ENCODE assay signal across 8 cellular contexts in the genomic region with DNA sequence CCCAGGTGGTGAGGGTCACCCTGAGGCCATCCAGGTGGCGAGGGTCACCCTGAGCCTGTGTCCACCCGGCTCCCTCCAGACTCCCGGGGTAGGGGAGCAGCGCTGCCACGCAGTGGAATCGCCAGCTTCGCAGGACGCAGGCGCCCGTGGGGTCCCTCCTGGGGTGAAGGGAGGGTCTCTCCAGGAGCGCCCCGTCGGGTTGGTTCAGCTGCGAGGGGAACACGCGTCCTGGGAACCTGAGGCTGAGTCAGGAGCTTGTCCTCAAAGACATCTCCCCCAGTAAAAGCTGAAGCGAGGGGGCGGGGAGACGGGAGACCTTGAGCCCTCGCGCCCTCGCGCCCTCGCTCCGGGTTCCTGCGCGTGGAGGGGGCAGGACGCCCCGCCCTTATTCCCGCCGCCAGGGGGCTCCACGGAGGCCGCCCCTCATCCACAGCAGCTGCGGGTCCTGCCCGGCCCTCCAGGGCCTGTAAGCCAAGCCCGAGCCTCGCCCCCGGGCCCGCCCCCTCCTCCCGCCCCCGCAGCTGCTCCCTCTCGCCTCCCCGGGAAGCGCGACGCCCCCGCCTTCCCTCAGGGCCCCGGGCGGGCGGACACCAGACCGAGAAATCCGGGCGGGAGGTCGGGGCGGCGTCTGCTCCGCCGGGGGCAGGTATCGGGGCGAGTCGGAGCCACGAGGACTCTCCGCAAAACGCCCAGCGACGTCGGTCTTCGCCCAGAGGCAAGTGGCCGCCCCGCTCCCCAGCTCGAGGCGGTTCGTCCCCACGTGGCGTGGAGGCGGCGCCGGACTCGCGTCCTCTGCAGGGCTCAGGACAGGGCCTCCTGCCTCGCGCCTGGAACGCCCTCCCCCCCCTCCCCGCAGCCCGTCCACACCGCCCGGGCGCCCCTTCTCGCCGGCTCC. TPM values are rescaled to one million over a fixed set of nuclear protein-coding genes. Genes with fewer than 3 reads are reported as not detected.
DNase-seq lines count a peak whose midpoint lies in the region; ATAC-seq and TF ChIP-seq lines count a peak whose summit lies in the region.
"Had no signal": no experiment of that assay in that cellular context is flagged by ENCODE, and none has a peak within 500 bp of the region (broad histone marks: within the 10 kb centered on the region; RNA-seq: fewer than 3 reads in every experiment).

No MANE protein-coding gene starts in this region.

- no peak for DNase-seq in GM12864 (ENCODE audit: low read depth)
- peak; percentile 53 for DNase-seq in activated B cell treated with CpG ODN at 0.5 μM for 24 hours
- peak; percentile 63 for DNase-seq in cardiac septum (ENCODE audit: low spot score)
- peak; percentile 21 for DNase-seq in retina
- DNase-seq in SW 1271 (lab: John Stamatoyannopoulos, UW), result no peak
- DNase-seq in GM10266 (ENCODE audit: extremely low spot score), result no peak
- DNase-seq: NCI-H1092 had no signal

- H3K36me3 Mint-ChIP-seq in activated B cell treated with CpG ODN at 0.5 μM for 24 hours (ENCODE audit: low read depth), result peaks cover 4% of the 10 kb centered on the region

- no peak overlapping the region for H3K4me3 ChIP-seq in GM12864 (ENCODE audit: low read depth, low read length)

- peaks cover 2% of the 10 kb centered on the region for H3K27me3 Mint-ChIP-seq in activated B cell treated with CpG ODN at 0.5 μM for 24 hours

- H3K4me3 Mint-ChIP-seq in activated B cell treated with CpG ODN at 0.5 μM for 24 hours, result peak overlapping the region; percentile 65

- intact Hi-C loops in activated B cell treated with CpG ODN at 0.5 μM for 24 hours (cut with micrococcal nuclease), result loop anchor here (1.0 to 5.0 kb wide), 2 partner anchors 21 to 34 kb away; no protein-coding TSS in a partner anchor
- intact Hi-C loops in cardiac septum (cut with DNase I), result no loop called here

- ATAC-seq in activated B cell treated with CpG ODN at 0.5 μM for 24 hours (ENCODE audit: low read depth) (peak; percentile 78), HG02623 (IDR thresholded peaks at IDR 0.05; ENCODE audit: unreplicated experiment) (no peak)

- CTCF ChIA-PET in activated B cell treated with CpG ODN at 0.5 μM for 24 hours (lab: Charles Lee), result interaction anchor here (0.6 to 4.0 kb wide), 6 partner anchors 11 to 52 kb away, joined by 3 to 20 read pairs (median 7); no protein-coding TSS in a partner anchor

- POLR2A ChIA-PET in activated B cell treated with CpG ODN at 0.5 μM for 24 hours (lab: Charles Lee), result interaction anchor here (1.0 to 3.1 kb wide), 12 partner anchors 9 to 52 kb away, joined by 3 to 25 read pairs (median 8); partner anchors contain the start of gene PIM3

- TF ChIP-seq CTCF in GM12864 (IDR thresholded peaks at IDR 0.05; ENCODE audit: low read depth, low read length, missing control alignments), result peak; percentile 36
- TF ChIP-seq CTCF in activated B cell treated with CpG ODN at 0.5 μM for 24 hours (IDR thresholded peaks at IDR 0.05), result no peak
- TF ChIP-seq CTCF in GM10266 (IDR thresholded peaks at IDR 0.05; ENCODE audit: control insufficient read depth, insufficient read depth, low read depth, missing control alignments), result no peak

- H3K27ac Mint-ChIP-seq in activated B cell treated with CpG ODN at 0.5 μM for 24 hours, result no peak overlapping the region

- peaks cover 13% of the 10 kb centered on the region for H3K4me1 Mint-ChIP-seq in activated B cell treated with CpG ODN at 0.5 μM for 24 hours

- peaks cover 15% of the 10 kb centered on the region for H3K9me3 Mint-ChIP-seq in activated B cell treated with CpG ODN at 0.5 μM for 24 hours

RNA-seq across cellular contexts. Expression of gene PIM3, which starts 22.8 kb away (rescaled TPM):
- total RNA-seq in activated B cell treated with CpG ODN at 0.5 μM for 24 hours (79.8 and 91.7 TPM in 2 replicates), cardiac septum (31.3 TPM)

RNA-seq across cellular contexts. Expression of gene IL17REL, which starts 29.2 kb away (rescaled TPM):
- total RNA-seq in activated B cell treated with CpG ODN at 0.5 μM for 24 hours (0.15 and 0.31 TPM in 2 replicates), cardiac septum (not detected)

Comparison
In these comparisons a context has a peak if more than half of its experiments do, and no peak if none do; other contexts are left out.
1. DNase-seq: peak in activated B cell treated with CpG ODN at 0.5 μM for 24 hours (single experiment), cardiac septum (single experiment) and retina (single experiment); none in GM12864 (single experiment), SW 1271 (0 of 2) and GM10266 (single experiment).